18 cellular contexts compared by ENCODE assay signal in genomic region chr18:64659186-64659585, GRCh38.
"Had no signal": no experiment of that assay in that cellular context is flagged by ENCODE, and none has a peak within 500 bp of the region (broad histone marks: within the 10 kb centered on the region; RNA-seq: fewer than 3 reads in every experiment).

No MANE protein-coding gene starts in this region.

- ATAC-seq: body of pancreas, left lung, pancreas, sciatic nerve, WTC11 had no signal

- DNase-seq: activated CD4-positive, alpha-beta T cell treated with anti-CD3 and anti-CD28 coated beads, Interleukin-2, amount 10 ng/mL, durations not matched to agents 24 days and 14 days; activated CD8-positive, alpha-beta memory T cell treated with anti-CD3 and anti-CD28 coated beads, Interleukin-2, amount 50 U/mL, for 48 hours; activated naive CD8-positive, alpha-beta T cell treated with anti-CD3 and anti-CD28 coated beads for 36 hours; amygdala; body of pancreas; caudate nucleus; islet precursor cell; left lung; mammary epithelial cell; naive B cell; pancreas had no signal

- H3K27ac ChIP-seq: body of pancreas, hepatocyte, left lung, pancreas, suprapubic skin had no signal

- H3K9me3 ChIP-seq: body of pancreas, left lung, pancreas, suprapubic skin had no signal

- H3K4me3 Mint-ChIP-seq: activated CD4-positive, alpha-beta T cell treated with anti-CD3 and anti-CD28 coated beads, Interleukin-2, amount 10 ng/mL, durations not matched to agents 24 days and 14 days; activated naive CD8-positive, alpha-beta T cell treated with anti-CD3 and anti-CD28 coated beads for 36 hours; activated T-helper 1 cell treated with anti-CD3 and anti-CD28 coated beads, Interleukin-12 subunit alpha, Interleukin-12 subunit beta, Interleukin-2, Interleukin-4 antibody, amounts not matched to agents 30 ng/mL and 10 ng/mL and 1 ng/mL, durations not matched to agents 14 hours and 24 hours and 36 hours; naive B cell; stimulated activated naive CD8-positive, alpha-beta T cell treated with anti-CD3 and anti-CD28 coated beads, Interleukin-15, Interleukin-2, amounts not matched to agents 100 ng/mL and 50 ng/mL, for 24 hours; type B pancreatic cell; WTC11 had no signal

- H3K27me3 ChIP-seq: body of pancreas, hepatocyte, left lung, pancreas, suprapubic skin had no signal

- H3K27me3 Mint-ChIP-seq: activated CD4-positive, alpha-beta T cell treated with anti-CD3 and anti-CD28 coated beads, Interleukin-2, amount 10 ng/mL, durations not matched to agents 24 days and 14 days; activated naive CD8-positive, alpha-beta T cell treated with anti-CD3 and anti-CD28 coated beads for 36 hours; stimulated activated naive CD8-positive, alpha-beta T cell treated with anti-CD3 and anti-CD28 coated beads, Interleukin-15, Interleukin-2, amounts not matched to agents 100 ng/mL and 50 ng/mL, for 24 hours; type B pancreatic cell had no signal

- H3K9me3 Mint-ChIP-seq: naive B cell; stimulated activated naive CD8-positive, alpha-beta T cell treated with anti-CD3 and anti-CD28 coated beads, Interleukin-15, Interleukin-2, amounts not matched to agents 100 ng/mL and 50 ng/mL, for 24 hours; WTC11 had no signal

- H3K36me3 Mint-ChIP-seq: activated naive CD8-positive, alpha-beta T cell treated with anti-CD3 and anti-CD28 coated beads for 36 hours; naive B cell; type B pancreatic cell; WTC11 had no signal

- H3K27ac Mint-ChIP-seq: activated CD4-positive, alpha-beta T cell treated with anti-CD3 and anti-CD28 coated beads, Interleukin-2, amount 10 ng/mL, durations not matched to agents 24 days and 14 days; activated naive CD8-positive, alpha-beta T cell treated with anti-CD3 and anti-CD28 coated beads for 36 hours; activated T-helper 1 cell treated with anti-CD3 and anti-CD28 coated beads, Interleukin-12 subunit alpha, Interleukin-12 subunit beta, Interleukin-2, Interleukin-4 antibody, amounts not matched to agents 30 ng/mL and 10 ng/mL and 1 ng/mL, durations not matched to agents 14 hours and 24 hours and 36 hours; naive B cell; stimulated activated naive CD8-positive, alpha-beta T cell treated with anti-CD3 and anti-CD28 coated beads, Interleukin-15, Interleukin-2, amounts not matched to agents 100 ng/mL and 50 ng/mL, for 24 hours; type B pancreatic cell; WTC11 had no signal

- H3K4me1 Mint-ChIP-seq: activated CD4-positive, alpha-beta T cell treated with anti-CD3 and anti-CD28 coated beads, Interleukin-2, amount 10 ng/mL, durations not matched to agents 24 days and 14 days; activated naive CD8-positive, alpha-beta T cell treated with anti-CD3 and anti-CD28 coated beads for 36 hours; naive B cell had no signal
